1 cellular context compared by ENCODE assay signal in the genomic region with DNA sequence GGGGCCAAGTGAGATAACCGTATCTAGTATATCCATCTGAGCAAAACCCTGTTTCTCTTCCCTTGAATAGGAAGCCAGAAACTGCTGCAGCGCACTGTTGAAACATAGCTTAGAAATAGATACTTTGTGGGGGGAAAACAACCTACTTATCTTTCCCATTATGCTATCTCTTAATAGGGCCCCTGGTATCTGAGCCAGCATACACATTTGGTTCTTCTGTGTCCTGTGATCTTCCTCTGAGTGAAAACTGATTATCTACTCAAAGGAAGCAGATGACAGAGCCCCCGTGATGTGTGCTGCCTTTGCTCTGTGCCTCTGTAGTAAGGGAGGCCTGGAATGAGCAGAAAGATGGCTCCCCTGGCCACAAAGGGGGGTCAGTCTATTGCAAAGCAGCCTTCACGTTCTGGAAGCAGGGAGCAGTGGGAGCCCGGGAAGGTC.
TF ChIP-seq lines count a peak whose summit lies in the region.

No MANE protein-coding gene starts in this region.

TF ChIP-seq in K562, 482 proteins besides CTCF, POLR2A, EP300 and RAD21 (continued from another document):
- no peak for TF ChIP-seq EZH2 (IDR thresholded peaks at IDR 0.05; ENCODE audit: borderline replicate concordance, low read depth, low read length)
- TF ChIP-seq EGR1 (conservative IDR thresholded peaks at IDR 0.05) = no peak
- TF ChIP-seq ELF1 (tag; IDR thresholded peaks at IDR 0.05) = 0 out of 2 replicates have a peak, but pooled peaks have one; percentile 33
- TF ChIP-seq, protein P1, sequence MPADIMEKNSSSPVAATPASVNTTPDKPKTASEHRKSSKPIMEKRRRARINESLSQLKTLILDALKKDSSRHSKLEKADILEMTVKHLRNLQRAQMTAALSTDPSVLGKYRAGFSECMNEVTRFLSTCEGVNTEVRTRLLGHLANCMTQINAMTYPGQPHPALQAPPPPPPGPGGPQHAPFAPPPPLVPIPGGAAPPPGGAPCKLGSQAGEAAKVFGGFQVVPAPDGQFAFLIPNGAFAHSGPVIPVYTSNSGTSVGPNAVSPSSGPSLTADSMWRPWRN (IDR thresholded peaks at IDR 0.05; ENCODE audit: low read depth) = no peak
- no peak for TF ChIP-seq PHTF2 (CRISPR knock-in tag; IDR thresholded peaks at IDR 0.05)
- TF ChIP-seq STAG1 (CRISPR knock-in tag; IDR thresholded peaks at IDR 0.05; ENCODE audit: borderline replicate concordance) = no peak
- TF ChIP-seq SP2 (IDR thresholded peaks at IDR 0.05; ENCODE audit: extremely low read depth, low read depth, low read length, poor library complexity, severe bottlenecking) = no peak
- TF ChIP-seq ZKSCAN8 (CRISPR knock-in tag; IDR thresholded peaks at IDR 0.05) = no peak
- TF ChIP-seq DDX20 (tag; IDR thresholded peaks at IDR 0.05; ENCODE audit: low read depth) = no peak
- no peak for TF ChIP-seq CCNT2 (IDR thresholded peaks at IDR 0.05; ENCODE audit: borderline replicate concordance, extremely low read depth, insufficient read length, low read depth, low read length)
- no peak for TF ChIP-seq PYGO2 (tag; IDR thresholded peaks at IDR 0.05)
- TF ChIP-seq ZNF174 (CRISPR knock-in tag; IDR thresholded peaks at IDR 0.05) = no peak
- TF ChIP-seq ZBTB1 (CRISPR knock-in tag; IDR thresholded peaks at IDR 0.05; ENCODE audit: borderline replicate concordance, low read depth) = no peak
- TF ChIP-seq ETV6 (IDR thresholded peaks at IDR 0.05; ENCODE audit: borderline replicate concordance in 1 of 2, low read depth in 2 of 2, low read length in 1 of 2) = no peak
- TF ChIP-seq ETV6 (CRISPR knock-in tag; IDR thresholded peaks at IDR 0.05; ENCODE audit: borderline replicate concordance) = no peak
- TF ChIP-seq GABPB1 (CRISPR knock-in tag; IDR thresholded peaks at IDR 0.05) = no peak
- no peak for TF ChIP-seq CREB1 (IDR thresholded peaks at IDR 0.05)
- no peak for TF ChIP-seq CREB1 (CRISPR knock-in tag; IDR thresholded peaks at IDR 0.05)
- TF ChIP-seq HIVEP1 (CRISPR knock-in tag; IDR thresholded peaks at IDR 0.05) = no peak
- TF ChIP-seq, protein P2, sequence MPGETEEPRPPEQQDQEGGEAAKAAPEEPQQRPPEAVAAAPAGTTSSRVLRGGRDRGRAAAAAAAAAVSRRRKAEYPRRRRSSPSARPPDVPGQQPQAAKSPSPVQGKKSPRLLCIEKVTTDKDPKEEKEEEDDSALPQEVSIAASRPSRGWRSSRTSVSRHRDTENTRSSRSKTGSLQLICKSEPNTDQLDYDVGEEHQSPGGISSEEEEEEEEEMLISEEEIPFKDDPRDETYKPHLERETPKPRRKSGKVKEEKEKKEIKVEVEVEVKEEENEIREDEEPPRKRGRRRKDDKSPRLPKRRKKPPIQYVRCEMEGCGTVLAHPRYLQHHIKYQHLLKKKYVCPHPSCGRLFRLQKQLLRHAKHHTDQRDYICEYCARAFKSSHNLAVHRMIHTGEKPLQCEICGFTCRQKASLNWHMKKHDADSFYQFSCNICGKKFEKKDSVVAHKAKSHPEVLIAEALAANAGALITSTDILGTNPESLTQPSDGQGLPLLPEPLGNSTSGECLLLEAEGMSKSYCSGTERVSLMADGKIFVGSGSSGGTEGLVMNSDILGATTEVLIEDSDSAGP (CRISPR knock-in tag; IDR thresholded peaks at IDR 0.05) = no peak
- peak; percentile 22; the same call in 1 of the 2 replicates for TF ChIP-seq NCOR1 (IDR thresholded peaks at IDR 0.05)
- TF ChIP-seq TAL1 (IDR thresholded peaks at IDR 0.05) = peak; percentile 32; the same call in 1 of the 2 replicates
- TF ChIP-seq TEAD4 (IDR thresholded peaks at IDR 0.05; ENCODE audit: low read length) = peak; percentile 62
- no peak for TF ChIP-seq TEAD4 (CRISPR knock-in tag; IDR thresholded peaks at IDR 0.05; ENCODE audit: borderline replicate concordance)
- TF ChIP-seq KLF16 (IDR thresholded peaks at IDR 0.05) = 0 out of 2 replicates have a peak, but pooled peaks have one; percentile 32
- TF ChIP-seq, protein P3, sequence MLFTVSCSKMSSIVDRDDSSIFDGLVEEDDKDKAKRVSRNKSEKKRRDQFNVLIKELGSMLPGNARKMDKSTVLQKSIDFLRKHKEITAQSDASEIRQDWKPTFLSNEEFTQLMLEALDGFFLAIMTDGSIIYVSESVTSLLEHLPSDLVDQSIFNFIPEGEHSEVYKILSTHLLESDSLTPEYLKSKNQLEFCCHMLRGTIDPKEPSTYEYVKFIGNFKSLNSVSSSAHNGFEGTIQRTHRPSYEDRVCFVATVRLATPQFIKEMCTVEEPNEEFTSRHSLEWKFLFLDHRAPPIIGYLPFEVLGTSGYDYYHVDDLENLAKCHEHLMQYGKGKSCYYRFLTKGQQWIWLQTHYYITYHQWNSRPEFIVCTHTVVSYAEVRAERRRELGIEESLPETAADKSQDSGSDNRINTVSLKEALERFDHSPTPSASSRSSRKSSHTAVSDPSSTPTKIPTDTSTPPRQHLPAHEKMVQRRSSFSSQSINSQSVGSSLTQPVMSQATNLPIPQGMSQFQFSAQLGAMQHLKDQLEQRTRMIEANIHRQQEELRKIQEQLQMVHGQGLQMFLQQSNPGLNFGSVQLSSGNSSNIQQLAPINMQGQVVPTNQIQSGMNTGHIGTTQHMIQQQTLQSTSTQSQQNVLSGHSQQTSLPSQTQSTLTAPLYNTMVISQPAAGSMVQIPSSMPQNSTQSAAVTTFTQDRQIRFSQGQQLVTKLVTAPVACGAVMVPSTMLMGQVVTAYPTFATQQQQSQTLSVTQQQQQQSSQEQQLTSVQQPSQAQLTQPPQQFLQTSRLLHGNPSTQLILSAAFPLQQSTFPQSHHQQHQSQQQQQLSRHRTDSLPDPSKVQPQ (CRISPR knock-in tag; IDR thresholded peaks at IDR 0.05; ENCODE audit: borderline replicate concordance) = no peak
- TF ChIP-seq FOS (IDR thresholded peaks at IDR 0.05; ENCODE audit: extremely low read depth, insufficient read length) = no peak
- TF ChIP-seq, protein P4, sequence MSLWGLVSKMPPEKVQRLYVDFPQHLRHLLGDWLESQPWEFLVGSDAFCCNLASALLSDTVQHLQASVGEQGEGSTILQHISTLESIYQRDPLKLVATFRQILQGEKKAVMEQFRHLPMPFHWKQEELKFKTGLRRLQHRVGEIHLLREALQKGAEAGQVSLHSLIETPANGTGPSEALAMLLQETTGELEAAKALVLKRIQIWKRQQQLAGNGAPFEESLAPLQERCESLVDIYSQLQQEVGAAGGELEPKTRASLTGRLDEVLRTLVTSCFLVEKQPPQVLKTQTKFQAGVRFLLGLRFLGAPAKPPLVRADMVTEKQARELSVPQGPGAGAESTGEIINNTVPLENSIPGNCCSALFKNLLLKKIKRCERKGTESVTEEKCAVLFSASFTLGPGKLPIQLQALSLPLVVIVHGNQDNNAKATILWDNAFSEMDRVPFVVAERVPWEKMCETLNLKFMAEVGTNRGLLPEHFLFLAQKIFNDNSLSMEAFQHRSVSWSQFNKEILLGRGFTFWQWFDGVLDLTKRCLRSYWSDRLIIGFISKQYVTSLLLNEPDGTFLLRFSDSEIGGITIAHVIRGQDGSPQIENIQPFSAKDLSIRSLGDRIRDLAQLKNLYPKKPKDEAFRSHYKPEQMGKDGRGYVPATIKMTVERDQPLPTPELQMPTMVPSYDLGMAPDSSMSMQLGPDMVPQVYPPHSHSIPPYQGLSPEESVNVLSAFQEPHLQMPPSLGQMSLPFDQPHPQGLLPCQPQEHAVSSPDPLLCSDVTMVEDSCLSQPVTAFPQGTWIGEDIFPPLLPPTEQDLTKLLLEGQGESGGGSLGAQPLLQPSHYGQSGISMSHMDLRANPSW (CRISPR knock-in tag; IDR thresholded peaks at IDR 0.05) = no peak
- no peak for TF ChIP-seq TEAD2 (tag; IDR thresholded peaks at IDR 0.05)
- TF ChIP-seq ESRRB (CRISPR knock-in tag; IDR thresholded peaks at IDR 0.05; ENCODE audit: borderline replicate concordance) = no peak
- TF ChIP-seq EP400 (IDR thresholded peaks at IDR 0.05) = no peak
- peak; percentile 32; the same call in 1 of the 2 replicates for TF ChIP-seq TCF3 (CRISPR knock-in tag; IDR thresholded peaks at IDR 0.05)
- no peak for TF ChIP-seq NFIC (IDR thresholded peaks at IDR 0.05)
- TF ChIP-seq THRAP3 (IDR thresholded peaks at IDR 0.05; ENCODE audit: borderline replicate concordance) = no peak
- TF ChIP-seq MEIS2 (IDR thresholded peaks at IDR 0.05; ENCODE audit: partially characterized antibody) = peak; percentile 3
- TF ChIP-seq ZNF408 (CRISPR knock-in tag; IDR thresholded peaks at IDR 0.05; ENCODE audit: low read depth) = no peak
- TF ChIP-seq MECOM (CRISPR knock-in tag; IDR thresholded peaks at IDR 0.05) = peak; percentile 69; the same call in 1 of the 2 replicates
- TF ChIP-seq, protein P5, sequence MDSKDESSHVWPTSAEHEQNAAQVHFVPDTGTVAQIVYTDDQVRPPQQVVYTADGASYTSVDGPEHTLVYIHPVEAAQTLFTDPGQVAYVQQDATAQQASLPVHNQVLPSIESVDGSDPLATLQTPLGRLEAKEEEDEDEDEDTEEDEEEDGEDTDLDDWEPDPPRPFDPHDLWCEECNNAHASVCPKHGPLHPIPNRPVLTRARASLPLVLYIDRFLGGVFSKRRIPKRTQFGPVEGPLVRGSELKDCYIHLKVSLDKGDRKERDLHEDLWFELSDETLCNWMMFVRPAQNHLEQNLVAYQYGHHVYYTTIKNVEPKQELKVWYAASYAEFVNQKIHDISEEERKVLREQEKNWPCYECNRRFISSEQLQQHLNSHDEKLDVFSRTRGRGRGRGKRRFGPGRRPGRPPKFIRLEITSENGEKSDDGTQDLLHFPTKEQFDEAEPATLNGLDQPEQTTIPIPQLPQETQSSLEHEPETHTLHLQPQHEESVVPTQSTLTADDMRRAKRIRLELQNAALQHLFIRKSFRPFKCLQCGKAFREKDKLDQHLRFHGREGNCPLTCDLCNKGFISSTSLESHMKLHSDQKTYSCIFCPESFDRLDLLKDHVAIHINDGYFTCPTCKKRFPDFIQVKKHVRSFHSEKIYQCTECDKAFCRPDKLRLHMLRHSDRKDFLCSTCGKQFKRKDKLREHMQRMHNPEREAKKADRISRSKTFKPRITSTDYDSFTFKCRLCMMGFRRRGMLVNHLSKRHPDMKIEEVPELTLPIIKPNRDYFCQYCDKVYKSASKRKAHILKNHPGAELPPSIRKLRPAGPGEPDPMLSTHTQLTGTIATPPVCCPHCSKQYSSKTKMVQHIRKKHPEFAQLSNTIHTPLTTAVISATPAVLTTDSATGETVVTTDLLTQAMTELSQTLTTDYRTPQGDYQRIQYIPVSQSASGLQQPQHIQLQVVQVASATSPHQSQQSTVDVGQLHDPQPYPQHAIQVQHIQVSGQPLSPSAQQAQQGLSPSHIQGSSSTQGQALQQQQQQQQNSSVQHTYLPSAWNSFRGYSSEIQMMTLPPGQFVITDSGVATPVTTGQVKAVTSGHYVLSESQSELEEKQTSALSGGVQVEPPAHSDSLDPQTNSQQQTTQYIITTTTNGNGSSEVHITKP (IDR thresholded peaks at IDR 0.05; ENCODE audit: partially characterized antibody) = peak; percentile 31
- no peak for TF ChIP-seq ZC3H11A (IDR thresholded peaks at IDR 0.05; ENCODE audit: low read depth, low read length)
- TF ChIP-seq MTA2 (IDR thresholded peaks at IDR 0.05; ENCODE audit: low read depth) = no peak
- no peak for TF ChIP-seq MCM7 (IDR thresholded peaks at IDR 0.05)
- TF ChIP-seq, protein P6, sequence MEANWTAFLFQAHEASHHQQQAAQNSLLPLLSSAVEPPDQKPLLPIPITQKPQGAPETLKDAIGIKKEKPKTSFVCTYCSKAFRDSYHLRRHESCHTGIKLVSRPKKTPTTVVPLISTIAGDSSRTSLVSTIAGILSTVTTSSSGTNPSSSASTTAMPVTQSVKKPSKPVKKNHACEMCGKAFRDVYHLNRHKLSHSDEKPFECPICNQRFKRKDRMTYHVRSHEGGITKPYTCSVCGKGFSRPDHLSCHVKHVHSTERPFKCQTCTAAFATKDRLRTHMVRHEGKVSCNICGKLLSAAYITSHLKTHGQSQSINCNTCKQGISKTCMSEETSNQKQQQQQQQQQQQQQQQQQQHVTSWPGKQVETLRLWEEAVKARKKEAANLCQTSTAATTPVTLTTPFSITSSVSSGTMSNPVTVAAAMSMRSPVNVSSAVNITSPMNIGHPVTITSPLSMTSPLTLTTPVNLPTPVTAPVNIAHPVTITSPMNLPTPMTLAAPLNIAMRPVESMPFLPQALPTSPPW (CRISPR knock-in tag; IDR thresholded peaks at IDR 0.05) = 0 out of 2 replicates have a peak, but pooled peaks have one; percentile 31
- TF ChIP-seq FOXJ2 (tag; IDR thresholded peaks at IDR 0.05) = peak; percentile 59
- TF ChIP-seq STAT5B (CRISPR knock-in tag; IDR thresholded peaks at IDR 0.05) = no peak
- TF ChIP-seq CBFA2T3 (IDR thresholded peaks at IDR 0.05) = peak; percentile 76
- no peak for TF ChIP-seq IFI16 (CRISPR knock-in tag; IDR thresholded peaks at IDR 0.05)
